ENCODE assay signal across 13 cellular contexts in genomic region chr15:73024161-73024560, GRCh38. TPM values are rescaled to one million over a fixed set of nuclear protein-coding genes. Genes with fewer than 3 reads are reported as not detected.
DNase-seq lines count a peak whose midpoint lies in the region; ATAC-seq and TF ChIP-seq lines count a peak whose summit lies in the region.
"Had no signal": no experiment of that assay in that cellular context is flagged by ENCODE, and none has a peak within 500 bp of the region (broad histone marks: within the 10 kb centered on the region; RNA-seq: fewer than 3 reads in every experiment).

No MANE protein-coding gene starts in this region.

- peak; percentile 11 for DNase-seq in DMS53 (lab: John Stamatoyannopoulos, UW)
- DNase-seq in DMS53 treated with DMSO at 0.1 percent for 48 hours (lab: John Stamatoyannopoulos, UW; ENCODE audit: unreplicated experiment): no peak
- DNase-seq in left lung: peak in 1 of 2 donors; percentile 54
- no peak for DNase-seq in neuronal stem cell (ENCODE audit: low spot score)
- no peak for DNase-seq in NK-92 (lab: John Stamatoyannopoulos, UW; ENCODE audit: unreplicated experiment)
- DNase-seq in HT-29 (ENCODE audit: low spot score): no peak
- DNase-seq: AML-193; Caco-2; CD8-positive, alpha-beta memory T cell had no signal

- no peak overlapping the region for H3K18ac ChIP-seq in neuronal stem cell (ENCODE audit: low read length)

- H3K14ac ChIP-seq in neuronal stem cell (ENCODE audit: low read length): no peak overlapping the region

- H3K4ac ChIP-seq in neuronal stem cell (ENCODE audit: low read length): no peak overlapping the region

- H3K4me3 ChIP-seq in left lung: no peak overlapping the region
- H3K4me3 ChIP-seq in neuronal stem cell (ENCODE audit: low read length in 2 of 2): no peak overlapping the region
- H3K4me3 ChIP-seq: BLaER1, HAP-1 had no signal

- no peak overlapping the region for H3K23ac ChIP-seq in neuronal stem cell (ENCODE audit: low read depth, low read length, poor library complexity)

- H3K4me1 ChIP-seq in left lung (no peaks in the 10 kb centered on the region), neuronal stem cell (ENCODE audit: control insufficient read depth in 2 of 2, insufficient read depth in 1 of 2, low read depth in 1 of 2, low read length in 2 of 2) (peaks cover 24 to 26% of the 10 kb centered on the region in 2 donors)
- H3K4me1 ChIP-seq: BLaER1, Caco-2 had no signal

- H2BK120ac ChIP-seq in neuronal stem cell (ENCODE audit: low read depth, low read length): no peak overlapping the region

- ATAC-seq in left lung (peak; percentile 89), HG03025 (IDR thresholded peaks at IDR 0.05; ENCODE audit: low FRiP score, unreplicated experiment) (no peak)

- H3K27ac ChIP-seq in left lung: no peak overlapping the region
- no peak overlapping the region for H3K27ac ChIP-seq in neuronal stem cell (replicated peaks; ENCODE audit: low read length)
- H3K27ac ChIP-seq: 22Rv1, BLaER1 had no signal

- no peak overlapping the region for H4K8ac ChIP-seq in neuronal stem cell (ENCODE audit: low read depth, low read length)

- H2AFZ ChIP-seq in neuronal stem cell (ENCODE audit: low read length): no peak overlapping the region

- no peak for TF ChIP-seq CTCF in left lung (IDR thresholded peaks at IDR 0.05)

- H4K91ac ChIP-seq in neuronal stem cell (ENCODE audit: low read depth, low read length, poor library complexity): peak overlapping the region; percentile 86

- no peak overlapping the region for H2BK15ac ChIP-seq in neuronal stem cell (ENCODE audit: low read length)

- no peak overlapping the region for H3K9ac ChIP-seq in neuronal stem cell (ENCODE audit: low read depth, low read length, poor library complexity)
- H3K9ac ChIP-seq: BLaER1 had no signal

- H3K36me3 ChIP-seq in left lung (no peaks in the 10 kb centered on the region), neuronal stem cell (replicated peaks in 1 of 2; ENCODE audit: control insufficient read depth in 2 of 2, insufficient read depth in 2 of 2, low read length in 2 of 2) (no peaks in the 10 kb centered on the region)
- H3K36me3 ChIP-seq: BLaER1, HAP-1 had no signal

- WGBS in neuronal stem cell (ENCODE audit: extremely low coverage in 2 of 2, insufficient read length in 2 of 2, insufficient replicate concordance in 1 of 2), 2 donors: no CpG with 5 or more reads among the region's 4 CpGs

- H3K27me3 ChIP-seq in left lung (peaks cover 0 to 34% of the 10 kb centered on the region in 2 donors), neuronal stem cell (ENCODE audit: control insufficient read depth in 3 of 3, insufficient read depth in 3 of 3, low read depth in 1 of 3, low read length in 3 of 3) (no peaks in the 10 kb centered on the region)
- H3K27me3 ChIP-seq: BLaER1 had no signal

- H3K9me3 ChIP-seq in left lung (no peaks in the 10 kb centered on the region), neuronal stem cell (replicated peaks in 1 of 2; ENCODE audit: control insufficient read depth in 2 of 2, insufficient read depth in 1 of 2, low read depth in 1 of 2, low read length in 2 of 2) (no peaks in the 10 kb centered on the region)
- H3K9me3 ChIP-seq: BLaER1, Caco-2, HAP-1 had no signal

- H3K79me1 ChIP-seq in neuronal stem cell (ENCODE audit: low read depth, low read length): no peaks in the 10 kb centered on the region

- intact Hi-C loops in left lung (cut with DNase I): no loop called here

- H2AK5ac ChIP-seq in neuronal stem cell (ENCODE audit: low read depth, low read length): peak overlapping the region; percentile 6

- peak overlapping the region; percentile 33 for H2BK5ac ChIP-seq in neuronal stem cell (ENCODE audit: low read length)

- H2BK12ac ChIP-seq in neuronal stem cell (ENCODE audit: low read length): no peak overlapping the region

- no peak overlapping the region for H3K4me2 ChIP-seq in neuronal stem cell (ENCODE audit: insufficient read depth, low read length, poor library complexity, severe bottlenecking)
- H3K4me2 ChIP-seq: BLaER1 had no signal

RNA-seq across cellular contexts. Expression of gene NEO1, which starts 28.1 kb away (rescaled TPM):
- 10 to 100 TPM; 30.1 to 48.4 TPM for total RNA-seq in left lung
- polyA plus RNA-seq in neuronal stem cell (2013, experiment 1 of 2): 52.5 TPM
- 50.7 TPM for polyA plus RNA-seq in neuronal stem cell (2013, experiment 2 of 2)
- 9.9 and 10.4 TPM in 2 replicates for total RNA-seq in HT-29 (2014; rRNA removed; shearing (Covaris generic))
